Comparison of ENCODE assay signal across 18 cellular contexts in genomic region chr2:144706671-144707070, GRCh38.
DNase-seq lines count a peak whose midpoint lies in the region; ATAC-seq and TF ChIP-seq lines count a peak whose summit lies in the region.
"Had no signal": no experiment of that assay in that cellular context is flagged by ENCODE, and none has a peak within 500 bp of the region (broad histone marks: within the 10 kb centered on the region; RNA-seq: fewer than 3 reads in every experiment).

No MANE protein-coding gene starts in this region.

- ATAC-seq in DND-41 (ENCODE audit: insufficient read depth, low read depth) (no peak), HG02763 (IDR thresholded peaks at IDR 0.05; ENCODE audit: unreplicated experiment) (no peak), GM21619 (IDR thresholded peaks at IDR 0.05; ENCODE audit: unreplicated experiment) (no peak)

- TF ChIP-seq CTCF in MCF 10A (IDR thresholded peaks at IDR 0.05; ENCODE audit: unreplicated experiment) (no peak), mammary epithelial cell (conservative IDR thresholded peaks at IDR 0.05 in 1 of 2, IDR thresholded peaks at IDR 0.05 in 1 of 2; ENCODE audit: extremely low read depth in 1 of 2, insufficient read depth in 1 of 2, low read depth in 1 of 2, low read length in 2 of 2) (no peak), DND-41 (IDR thresholded peaks at IDR 0.05; ENCODE audit: borderline replicate concordance, extremely low read depth, low read length, poor library complexity, severe bottlenecking) (no peak), OCI-LY1 (IDR thresholded peaks at IDR 0.05; ENCODE audit: low read length) (no peak), chondrocyte (IDR thresholded peaks at IDR 0.05) (no peak)

- H3K4me2 ChIP-seq in mammary epithelial cell (ENCODE audit: insufficient read depth, low read depth, low read length) (no peak overlapping the region), DND-41 (ENCODE audit: insufficient read depth, low read length) (no peak overlapping the region), OCI-LY1 (ENCODE audit: low read length) (no peak overlapping the region)

- H3K36me3 ChIP-seq in mammary epithelial cell (ENCODE audit: insufficient read depth, low read length) (no peaks in the 10 kb centered on the region), DND-41 (ENCODE audit: insufficient read depth, low read length) (no peaks in the 10 kb centered on the region), OCI-LY1 (ENCODE audit: insufficient read depth, low read length) (no peaks in the 10 kb centered on the region)

- H3K4me1 ChIP-seq in mammary epithelial cell (ENCODE audit: insufficient read depth, low read length), result peaks cover 7% of the 10 kb centered on the region
- H3K4me1 ChIP-seq in DND-41 (ENCODE audit: insufficient read depth, low read length), result peaks cover 58% of the 10 kb centered on the region
- H3K4me1 ChIP-seq in OCI-LY1 (ENCODE audit: insufficient read depth, low read length, severe bottlenecking), result peaks cover 97% of the 10 kb centered on the region
- H3K4me1 ChIP-seq: Caco-2 had no signal

- H3K36me3 Mint-ChIP-seq in MCF 10A (ENCODE audit: insufficient read depth, unreplicated experiment) (peaks cover 4% of the 10 kb centered on the region), chondrocyte (ENCODE audit: low read depth) (no peaks in the 10 kb centered on the region)
- H3K36me3 Mint-ChIP-seq: IgD-negative memory B cell had no signal

- H3K27me3 Mint-ChIP-seq in MCF 10A (ENCODE audit: insufficient read depth, unreplicated experiment) (no peaks in the 10 kb centered on the region), chondrocyte (ENCODE audit: low read depth) (no peaks in the 10 kb centered on the region)
- H3K27me3 Mint-ChIP-seq: IgD-negative memory B cell had no signal

- H3K79me2 ChIP-seq in mammary epithelial cell (ENCODE audit: insufficient read depth, low read length) (no peaks in the 10 kb centered on the region), DND-41 (ENCODE audit: insufficient read depth, low read length) (no peaks in the 10 kb centered on the region), OCI-LY1 (ENCODE audit: insufficient read depth, low read length) (no peaks in the 10 kb centered on the region)

- H4K20me1 ChIP-seq in mammary epithelial cell (ENCODE audit: insufficient read depth, low read length), result no peaks in the 10 kb centered on the region
- H4K20me1 ChIP-seq in DND-41 (ENCODE audit: insufficient read depth, low read length), result no peaks in the 10 kb centered on the region
- H4K20me1 ChIP-seq in OCI-LY1 (ENCODE audit: insufficient read depth, low read length), result no peaks in the 10 kb centered on the region

- H3K9ac ChIP-seq in mammary epithelial cell (ENCODE audit: insufficient read depth, low read length) (no peak overlapping the region), DND-41 (ENCODE audit: low read depth, low read length) (no peak overlapping the region), OCI-LY1 (ENCODE audit: low read length) (no peak overlapping the region)

- intact Hi-C loops in MCF 10A (cut with micrococcal nuclease) (loop anchor here (5.0 kb wide), 1 partner anchor 1046 kb away; no protein-coding TSS in a partner anchor), mammary epithelial cell (cut with micrococcal nuclease) (no loop called here)

- H2AFZ ChIP-seq in mammary epithelial cell (ENCODE audit: low read depth, low read length), result no peak overlapping the region
- no peak overlapping the region for H2AFZ ChIP-seq in DND-41 (ENCODE audit: low read depth, low read length)
- no peak overlapping the region for H2AFZ ChIP-seq in OCI-LY1 (ENCODE audit: low read length)

- H3K9me3 ChIP-seq in mammary epithelial cell (replicated peaks; ENCODE audit: insufficient read depth, low read length), result no peaks in the 10 kb centered on the region
- H3K9me3 ChIP-seq in DND-41 (ENCODE audit: insufficient read depth, low read length, severe bottlenecking), result no peaks in the 10 kb centered on the region
- no peaks in the 10 kb centered on the region for H3K9me3 ChIP-seq in OCI-LY1 (ENCODE audit: low read length)
- H3K9me3 ChIP-seq: Caco-2 had no signal

- CTCF ChIA-PET in MCF 10A (lab: Yijun Ruan, JAX), result no interaction called here
- CTCF ChIA-PET in mammary epithelial cell (lab: Charles Lee; ENCODE audit: low non-redundant PET), result no interaction called here

- in situ Hi-C loops in mammary epithelial cell (cut with MboI; ENCODE audit: low sequenced_read_pairs in 2 of 2), result no loop called here

- H3K27ac ChIP-seq in mammary epithelial cell (ENCODE audit: insufficient read depth, low read depth, low read length) (no peak overlapping the region), DND-41 (ENCODE audit: low read length) (peak overlapping the region; percentile 87; the same call in 1 of the 2 replicates), OCI-LY1 (ENCODE audit: low read depth, low read length, poor library complexity, severe bottlenecking) (peak overlapping the region; percentile 98)
- H3K27ac ChIP-seq: 22Rv1 had no signal

- POLR2A ChIA-PET in MCF 10A (lab: Yijun Ruan, JAX), result no interaction called here

- DNase-seq in MCF 10A (ENCODE audit: unreplicated experiment), result no peak
- DNase-seq in mammary epithelial cell, result no peak
- no peak for DNase-seq in DND-41
- DNase-seq in chondrocyte (ENCODE audit: low spot score), result no peak
- no peak for DNase-seq in activated T-cell treated with anti-CD3 and anti-CD28 coated beads, Interleukin-2, amount 50 U/mL, for 1 hour
- DNase-seq: C1 segment of cervical spinal cord; Caco-2; CD4-positive, alpha-beta T cell; DMS153; DMS79; GF-D8; H9; KG1 had no signal

- 88% methylated on average over 4 of the region's 4 CpGs for WGBS in mammary epithelial cell (ENCODE audit: low coverage, missing lambda C conversion rate)

- peaks cover 11% of the 10 kb centered on the region; the same call in 1 of the 2 replicates for H3F3A ChIP-seq in OCI-LY1 (ENCODE audit: insufficient read depth, low read length)

- H3K9me3 Mint-ChIP-seq in MCF 10A (ENCODE audit: unreplicated experiment), result no peaks in the 10 kb centered on the region
- no peaks in the 10 kb centered on the region for H3K9me3 Mint-ChIP-seq in chondrocyte (ENCODE audit: low read depth)
- H3K9me3 Mint-ChIP-seq: CD4-positive, alpha-beta T cell; H9; IgD-negative memory B cell had no signal

- H3K9me2 ChIP-seq in OCI-LY1 (ENCODE audit: low read depth, low read length), result no peaks in the 10 kb centered on the region

- no peak overlapping the region for H3K4me3 ChIP-seq in mammary epithelial cell (replicated peaks in 1 of 3; ENCODE audit: insufficient read depth in 1 of 3, low read depth in 2 of 3, low read length in 3 of 3)
- no peak overlapping the region for H3K4me3 ChIP-seq in DND-41 (ENCODE audit: low read depth in 1 of 2, low read length in 2 of 2)
- H3K4me3 ChIP-seq in OCI-LY1 (ENCODE audit: low read depth, low read length, poor library complexity, severe bottlenecking), result no peak overlapping the region

- no peak overlapping the region for H3K4me3 Mint-ChIP-seq in MCF 10A (ENCODE audit: unreplicated experiment)
- no peak overlapping the region for H3K4me3 Mint-ChIP-seq in chondrocyte (ENCODE audit: unreplicated experiment)
- H3K4me3 Mint-ChIP-seq: CD4-positive, alpha-beta T cell; H9 had no signal

- BruUV-seq in MCF 10A (replicated peaks; lab: Mats Ljungman, UMichigan) (no TSS peak), mammary epithelial cell (replicated peaks; lab: Mats Ljungman, UMichigan) (no TSS peak)

- H3K4me1 Mint-ChIP-seq in MCF 10A (ENCODE audit: insufficient read depth, unreplicated experiment) (peaks cover 22% of the 10 kb centered on the region), chondrocyte (ENCODE audit: low read depth) (peaks cover 44% of the 10 kb centered on the region)

- dilution Hi-C loops in mammary epithelial cell (cut with HindIII; ENCODE audit: low sequenced_read_pairs), result no loop called here

- peak overlapping the region; percentile 14 for H3K27ac Mint-ChIP-seq in MCF 10A (ENCODE audit: low read depth, unreplicated experiment)
- H3K27ac Mint-ChIP-seq in chondrocyte (ENCODE audit: unreplicated experiment), result peak overlapping the region; percentile 89
- H3K27ac Mint-ChIP-seq: CD4-positive, alpha-beta T cell; H9; IgD-negative memory B cell had no signal

- H3K27me3 ChIP-seq in mammary epithelial cell (ENCODE audit: insufficient read depth, low read length) (no peaks in the 10 kb centered on the region), DND-41 (ENCODE audit: insufficient read depth, low read length, poor library complexity) (no peaks in the 10 kb centered on the region), OCI-LY1 (ENCODE audit: insufficient read depth, low read length) (no peaks in the 10 kb centered on the region)
